In genomic region chr6:12103158-12103557, GRCh38 we compare ENCODE assay signal across 29 cellular contexts.
DNase-seq lines count a peak whose midpoint lies in the region; ATAC-seq, FAIRE-seq and TF ChIP-seq lines count a peak whose summit lies in the region.
"Had no signal": no experiment of that assay in that cellular context is flagged by ENCODE, and none has a peak within 500 bp of the region (broad histone marks: within the 10 kb centered on the region; RNA-seq: fewer than 3 reads in every experiment).

No MANE protein-coding gene starts in this region.

- peak; percentile 81 to 90 (median 86) for ATAC-seq in heart left ventricle
- ATAC-seq in pancreas: no peak
- ATAC-seq: activated T-cell treated with anti-CD3 and anti-CD28 coated beads, Interleukin-2, amount 50 U/mL, for 72 hours; right lobe of liver had no signal

- no peaks in the 10 kb centered on the region for H3K36me3 ChIP-seq in BE2C
- no peaks in the 10 kb centered on the region for H3K36me3 ChIP-seq in heart left ventricle
- no peaks in the 10 kb centered on the region for H3K36me3 ChIP-seq in kidney (ENCODE audit: control insufficient read depth in 1 of 2, insufficient read depth in 2 of 2, low read length in 2 of 2)
- no peaks in the 10 kb centered on the region for H3K36me3 ChIP-seq in pancreas
- H3K36me3 ChIP-seq: ascending aorta, colonic mucosa, HAP-1, MG63, right lobe of liver, thoracic aorta had no signal

- no peak overlapping the region for H3K9ac ChIP-seq in kidney (ENCODE audit: low read length in 2 of 2)

- peak; percentile 47 for DNase-seq in BE2C
- DNase-seq in GM18507 (ENCODE audit: extremely low spot score, insufficient read length, low read depth): no peak
- DNase-seq in OCI-M1 (lab: John Stamatoyannopoulos, UW): peak; percentile 22
- no peak for DNase-seq in heart left ventricle
- DNase-seq in hepatic stellate cell (ENCODE audit: low spot score): no peak
- DNase-seq in kidney: no peak
- no peak for DNase-seq in pancreas
- DNase-seq: activated CD4-positive, alpha-beta T cell treated with anti-CD3 and anti-CD28 coated beads, Interleukin-2, amount 50 U/mL, for 48 hours; activated CD4-positive, CD25-positive, alpha-beta regulatory T cell treated with anti-CD3 and anti-CD28 coated beads, Interleukin-2, amount 50 U/mL, for 72 hours; activated T-cell treated with anti-CD3 and anti-CD28 coated beads, Interleukin-2, amount 50 U/mL, for 72 hours; colonic mucosa; DMS153; effector memory CD4-positive, alpha-beta T cell; islet precursor cell; KG1; MG63; NCI-H1694 treated with DMSO at 0.1 percent for 48 hours; NCI-H345; NCI-H774; posterior cingulate gyrus; right lobe of liver; RPMI8226; spleen; stimulated activated CD4-positive, alpha-beta T cell treated with anti-CD3 and anti-CD28 coated beads, Interleukin-2, amount 100 ng/mL, for 24 hours had no signal

- H3K27ac ChIP-seq in heart left ventricle (peak overlapping the region in 7 of 12 donors; percentile 19 to 60 (median 32)), kidney (ENCODE audit: low read depth in 2 of 2, low read length in 2 of 2) (no peak overlapping the region), pancreas (no peak overlapping the region)
- H3K27ac ChIP-seq: ascending aorta, colonic mucosa, right lobe of liver, SK-N-MC, spleen, thoracic aorta had no signal

- intact Hi-C loops in heart left ventricle (cut with DNase I): no loop called here
- intact Hi-C loops in kidney (cut with DNase I): no loop called here
- intact Hi-C loops in pancreas (cut with DNase I): no loop called here

- WGBS in heart left ventricle, 4 donors: 49 to 70% (median 56%) methylated on average over 3 of the region's 3 CpGs
- WGBS in pancreas, 2 donors: 72 to 77% methylated on average over 3 of the region's 3 CpGs

- no peak for TF ChIP-seq POLR2A in heart left ventricle (IDR thresholded peaks at IDR 0.05)

- H3K9me3 ChIP-seq in BE2C (no peaks in the 10 kb centered on the region), heart left ventricle (no peaks in the 10 kb centered on the region), kidney (ENCODE audit: control insufficient read depth in 1 of 2, low read length in 2 of 2) (no peaks in the 10 kb centered on the region), pancreas (no peaks in the 10 kb centered on the region)
- H3K9me3 ChIP-seq: colonic mucosa, HAP-1, right lobe of liver, spleen, thoracic aorta had no signal

- peak; percentile 5 for FAIRE-seq in GM18507 (lab: Jason Lieb, UNC)
- no peak for FAIRE-seq in kidney (lab: Jason Lieb, UNC)
- no peak for FAIRE-seq in pancreas (lab: Jason Lieb, UNC)
- FAIRE-seq: urothelium cell line had no signal

- peaks cover 15% of the 10 kb centered on the region for H3K4me1 ChIP-seq in BE2C
- H3K4me1 ChIP-seq in heart left ventricle: peaks cover 0 to 26% (median 7%) of the 10 kb centered on the region in 12 donors
- H3K4me1 ChIP-seq in kidney (ENCODE audit: control insufficient read depth in 1 of 2, insufficient read depth in 1 of 2, low read depth in 1 of 2, low read length in 2 of 2): no peaks in the 10 kb centered on the region
- H3K4me1 ChIP-seq in pancreas: no peaks in the 10 kb centered on the region
- H3K4me1 ChIP-seq: ascending aorta, colonic mucosa, HAP-1, right lobe of liver had no signal

- TF ChIP-seq CTCF in BE2C (IDR thresholded peaks at IDR 0.05; ENCODE audit: low read depth, low read length): no peak
- TF ChIP-seq CTCF in heart left ventricle (IDR thresholded peaks at IDR 0.05): no peak
- TF ChIP-seq CTCF in kidney (IDR thresholded peaks at IDR 0.05; ENCODE audit: borderline replicate concordance, extremely low read depth, insufficient read depth): no peak
- TF ChIP-seq CTCF in pancreas (IDR thresholded peaks at IDR 0.05): no peak

- H3K4me3 ChIP-seq in BE2C (ENCODE audit: low read depth, low read length) (no peak overlapping the region), heart left ventricle (peak overlapping the region in 3 of 12 donors; percentile 1 to 13 (median 8)), kidney (ENCODE audit: low read length in 2 of 2) (no peak overlapping the region), pancreas (no peak overlapping the region)
- H3K4me3 ChIP-seq: ascending aorta, colonic mucosa, HAP-1, MG63, right lobe of liver, SK-N-MC, spleen, thoracic aorta had no signal

- H3K27me3 ChIP-seq in BE2C (no peaks in the 10 kb centered on the region), heart left ventricle (no peaks in the 10 kb centered on the region), pancreas (no peaks in the 10 kb centered on the region)
- H3K27me3 ChIP-seq: ascending aorta, colonic mucosa, MG63, right lobe of liver, spleen had no signal

Comparison
In these comparisons a context has a peak if more than half of its experiments do, and no peak if none do; other contexts are left out.
1. DNase-seq: peak in BE2C (single experiment) and OCI-M1 (single experiment); none in GM18507 (single experiment), heart left ventricle (0 of 5), hepatic stellate cell (single experiment), kidney (single experiment) and pancreas (0 of 6).
2. ATAC-seq: peak in heart left ventricle (4 of 4); none in pancreas (0 of 4).
3. H3K27ac ChIP-seq: peak in heart left ventricle (7 of 12); none in kidney (0 of 2) and pancreas (0 of 4).